Comparison of ENCODE assay signal across 18 cellular contexts in genomic region chr3:179702271-179702947, GRCh38. TPM values are rescaled to one million over a fixed set of nuclear protein-coding genes. Genes with fewer than 3 reads are reported as not detected.
DNase-seq lines count a peak whose midpoint lies in the region; ATAC-seq, FAIRE-seq and TF ChIP-seq lines count a peak whose summit lies in the region.
"Had no signal": no experiment of that assay in that cellular context is flagged by ENCODE, and none has a peak within 500 bp of the region (broad histone marks: within the 10 kb centered on the region; RNA-seq: fewer than 3 reads in every experiment).

No MANE protein-coding gene starts in this region.

- H3K27me3 ChIP-seq in IMR-90 (ENCODE audit: control insufficient read depth, insufficient read depth, low read length) (no peaks in the 10 kb centered on the region), mesenchymal stem cell (ENCODE audit: control insufficient read depth in 1 of 2, insufficient read depth in 1 of 2, low read length in 2 of 2) (no peaks in the 10 kb centered on the region), SJCRH30 (no peaks in the 10 kb centered on the region)
- H3K27me3 ChIP-seq: BE2C had no signal

- H3K9me3 ChIP-seq in IMR-90 (ENCODE audit: control insufficient read depth, insufficient read depth, low read length) (no peaks in the 10 kb centered on the region), mesenchymal stem cell (ENCODE audit: control insufficient read depth, low read length) (no peaks in the 10 kb centered on the region), SJCRH30 (replicated peaks) (no peaks in the 10 kb centered on the region)
- H3K9me3 ChIP-seq: BE2C had no signal

- H4K5ac ChIP-seq in IMR-90 (ENCODE audit: low read depth, low read length), result no peak overlapping the region

- peaks cover 4% of the 10 kb centered on the region; the same call in 1 of the 2 replicates for H3K4me1 ChIP-seq in IMR-90 (ENCODE audit: control insufficient read depth, insufficient read depth, low read length)
- no peaks in the 10 kb centered on the region for H3K4me1 ChIP-seq in mesenchymal stem cell (ENCODE audit: control insufficient read depth, insufficient read depth, low read depth, low read length)
- peaks cover 3% of the 10 kb centered on the region; the same call in 1 of the 2 replicates for H3K4me1 ChIP-seq in SJCRH30
- H3K4me1 ChIP-seq: BE2C had no signal

- 100% methylated on average over 1 of the region's 6 CpGs; no CpG with 5 or more reads in 1 of the 2 experiments for WGBS in IMR-90 (ENCODE audit: extremely low coverage in 2 of 2, insufficient read length in 1 of 2), 2 experiments
- 100% methylated on average over 1 of the region's 6 CpGs for WGBS in mesenchymal stem cell

- H3K4me1 Mint-ChIP-seq in central memory CD8-positive, alpha-beta T cell, result peaks cover 4% of the 10 kb centered on the region

- H3K27ac ChIP-seq in IMR-90 (ENCODE audit: insufficient read depth, low read length) (no peak overlapping the region), mesenchymal stem cell (ENCODE audit: low read length, poor library complexity, severe bottlenecking) (no peak overlapping the region), SJCRH30 (no peak overlapping the region)
- H3K27ac ChIP-seq: KMS-11 had no signal

- dilution Hi-C loops in IMR-90 (cut with HindIII; ENCODE audit: low sequenced_read_pairs, unreplicated experiment), result no loop called here

- no peak overlapping the region for H2BK120ac ChIP-seq in IMR-90 (ENCODE audit: low read depth, low read length)
- H2BK120ac ChIP-seq in mesenchymal stem cell (ENCODE audit: low read depth, low read length), result no peak overlapping the region

- no peak overlapping the region for H3K56ac ChIP-seq in IMR-90 (ENCODE audit: extremely low read depth, insufficient read depth, low read length)

- H3K18ac ChIP-seq in IMR-90 (ENCODE audit: low read depth, low read length) (no peak overlapping the region), mesenchymal stem cell (ENCODE audit: low read depth in 1 of 2, low read length in 2 of 2) (no peak overlapping the region)

- H2AK5ac ChIP-seq in IMR-90 (ENCODE audit: low read depth, low read length) (no peak overlapping the region), mesenchymal stem cell (ENCODE audit: low read length, severe bottlenecking) (no peak overlapping the region)

- peaks cover 4% of the 10 kb centered on the region; the same call in 1 of the 2 replicates for H4K20me1 ChIP-seq in IMR-90 (ENCODE audit: insufficient read depth, low read length)

- H4K8ac ChIP-seq in IMR-90 (ENCODE audit: low read depth in 2 of 2, low read length in 2 of 2) (no peak overlapping the region), mesenchymal stem cell (ENCODE audit: low read length) (no peak overlapping the region)

- H4K91ac ChIP-seq in IMR-90 (ENCODE audit: insufficient read depth, low read depth, low read length) (no peak overlapping the region), mesenchymal stem cell (ENCODE audit: low read length) (no peak overlapping the region)

- H2AFZ ChIP-seq in IMR-90 (replicated peaks; ENCODE audit: low read length, poor library complexity) (no peak overlapping the region), mesenchymal stem cell (ENCODE audit: low read depth, low read length) (no peak overlapping the region)

- H3K4me2 ChIP-seq in IMR-90 (ENCODE audit: low read depth, low read length) (no peak overlapping the region), mesenchymal stem cell (ENCODE audit: low read length, poor library complexity, severe bottlenecking) (no peak overlapping the region)
- H3K4me2 ChIP-seq: KMS-11 had no signal

- H3K27ac Mint-ChIP-seq in central memory CD8-positive, alpha-beta T cell (ENCODE audit: low read depth), result peak overlapping the region; percentile 61
- H3K27ac Mint-ChIP-seq: HFFc6 had no signal

- no peak for TF ChIP-seq POLR2A in IMR-90 (IDR thresholded peaks at IDR 0.05; ENCODE audit: low read depth, low read length)

- H3K9me3 Mint-ChIP-seq in central memory CD8-positive, alpha-beta T cell, result no peaks in the 10 kb centered on the region
- H3K9me3 Mint-ChIP-seq: HFFc6 had no signal

- no peak overlapping the region for H3K4me3 Mint-ChIP-seq in central memory CD8-positive, alpha-beta T cell
- H3K4me3 Mint-ChIP-seq: CD4-positive, CD25-positive, alpha-beta regulatory T cell; HFFc6 had no signal

- TF ChIP-seq CTCF in IMR-90 (conservative IDR thresholded peaks at IDR 0.05; ENCODE audit: low read depth, low read length), result no peak

- H3K4me3 ChIP-seq in IMR-90 (ENCODE audit: insufficient read depth, low read depth, low read length), result no peak overlapping the region
- H3K4me3 ChIP-seq in mesenchymal stem cell (ENCODE audit: insufficient read depth in 1 of 2, low read depth in 1 of 2, low read length in 2 of 2), result no peak overlapping the region
- no peak overlapping the region for H3K4me3 ChIP-seq in SJCRH30

- POLR2A ChIA-PET in IMR-90 (lab: Charles Lee; ENCODE audit: unreplicated experiment), result no interaction called here

- peaks cover 10% of the 10 kb centered on the region; the same call in 1 of the 2 replicates for H3K9me1 ChIP-seq in IMR-90 (ENCODE audit: insufficient read depth, low read length)

- H3K4ac ChIP-seq in IMR-90 (ENCODE audit: low read depth, low read length) (no peak overlapping the region), mesenchymal stem cell (ENCODE audit: low read depth in 1 of 2, low read length in 2 of 2) (no peak overlapping the region)

- H3K9ac ChIP-seq in IMR-90 (ENCODE audit: low read depth, low read length) (no peak overlapping the region), mesenchymal stem cell (ENCODE audit: low read length) (no peak overlapping the region)
- H3K9ac ChIP-seq: KMS-11 had no signal

- H3K14ac ChIP-seq in IMR-90 (replicated peaks; ENCODE audit: low read depth, low read length) (no peak overlapping the region), mesenchymal stem cell (ENCODE audit: low read length in 2 of 2) (no peak overlapping the region)

- H3K79me1 ChIP-seq in IMR-90 (ENCODE audit: low read depth in 1 of 2, low read length in 2 of 2), result peaks cover 12 to 50% of the 10 kb centered on the region in 2 experiments
- peaks cover 26% of the 10 kb centered on the region for H3K79me1 ChIP-seq in mesenchymal stem cell (replicated peaks; ENCODE audit: low read length, poor library complexity, severe bottlenecking)

- H2BK5ac ChIP-seq in IMR-90 (ENCODE audit: low read depth, low read length, poor library complexity, severe bottlenecking) (peak overlapping the region; percentile 6), mesenchymal stem cell (ENCODE audit: low read depth, low read length, poor library complexity, severe bottlenecking) (no peak overlapping the region)

- no peak overlapping the region for H2AK9ac ChIP-seq in IMR-90 (replicated peaks; ENCODE audit: low read depth, low read length, poor library complexity)

- H2BK12ac ChIP-seq in mesenchymal stem cell (ENCODE audit: low read length in 2 of 2), result no peak overlapping the region

- no peak overlapping the region for H3K23ac ChIP-seq in IMR-90 (ENCODE audit: low read depth, low read length)
- H3K23ac ChIP-seq in mesenchymal stem cell (ENCODE audit: low read length in 2 of 2), result no peak overlapping the region

- in situ Hi-C loops in IMR-90 (cut with MboI; ENCODE audit: low sequenced_read_pairs), result no loop called here

- intact Hi-C loops in IMR-90 (cut with micrococcal nuclease), result no loop called here

- CTCF ChIA-PET in IMR-90 (lab: Yijun Ruan, JAX), result no interaction called here

- no TSS peak for BruUV-seq in IMR-90 (replicated peaks; lab: Mats Ljungman, UMichigan)

- H2BK20ac ChIP-seq in IMR-90 (ENCODE audit: low read depth, low read length), result no peak overlapping the region

- H3K27me3 Mint-ChIP-seq in central memory CD8-positive, alpha-beta T cell, result no peaks in the 10 kb centered on the region
- H3K27me3 Mint-ChIP-seq: CD4-positive, CD25-positive, alpha-beta regulatory T cell had no signal

- no peak for ATAC-seq in IMR-90 (ENCODE audit: low read depth)
- ATAC-seq in central memory CD8-positive, alpha-beta T cell (replicated peaks; ENCODE audit: extremely low read depth, poor library complexity, severe bottlenecking), result no peak
- ATAC-seq: HepG2 had no signal

- H2BK15ac ChIP-seq in IMR-90 (ENCODE audit: low read depth, low read length), result no peak overlapping the region
- no peak overlapping the region for H2BK15ac ChIP-seq in mesenchymal stem cell (ENCODE audit: low read depth, poor library complexity, severe bottlenecking)

- DNase-seq in DMS 273 (lab: John Stamatoyannopoulos, UW; ENCODE audit: unreplicated experiment) (peak; percentile 77), IMR-90 (no peak), dermis blood vessel endothelial cell (no peak), HuH-7.5 (ENCODE audit: low spot score) (no peak), mesenchymal stem cell (no peak), SJCRH30 (no peak)
- no peak for DNase-seq in central memory CD8-positive, alpha-beta T cell (ENCODE audit: low spot score in 2 of 2)
- DNase-seq: BE2C; CD4-positive, CD25-positive, alpha-beta regulatory T cell; COR-L47; HFFc6; NCI-H1417; NCI-H1930; RPMI8226 had no signal

- peaks cover 10% of the 10 kb centered on the region for H3K36me3 Mint-ChIP-seq in central memory CD8-positive, alpha-beta T cell (ENCODE audit: insufficient read depth)

- H3K36me3 ChIP-seq in IMR-90 (ENCODE audit: control insufficient read depth, insufficient read depth, low read length) (peaks cover 4% of the 10 kb centered on the region; the same call in 1 of the 2 replicates), mesenchymal stem cell (ENCODE audit: control insufficient read depth in 1 of 2, insufficient read depth in 2 of 2, low read depth in 1 of 2, low read length in 2 of 2) (peaks cover 7 to 12% of the 10 kb centered on the region in 2 experiments), SJCRH30 (peaks cover 4% of the 10 kb centered on the region; the same call in 1 of the 2 replicates)

- TF ChIP-seq RAD21 in IMR-90 (IDR thresholded peaks at IDR 0.05; ENCODE audit: low read length), result no peak

- FAIRE-seq in islet of Langerhans (lab: Jason Lieb, UNC), result peak; percentile 98
- FAIRE-seq: GM12891, HepG2 had no signal

TF ChIP-seq in IMR-90, 13 proteins besides CTCF, POLR2A, EP300 and RAD21 (continues in another document):
- TF ChIP-seq FOS (IDR thresholded peaks at IDR 0.05; ENCODE audit: low read depth, low read length) (no peak), BHLHE40 (IDR thresholded peaks at IDR 0.05; ENCODE audit: low read depth, low read length) (no peak), RFX5 (IDR thresholded peaks at IDR 0.05; ENCODE audit: low read depth, low read length) (no peak), MAZ (IDR thresholded peaks at IDR 0.05; ENCODE audit: borderline replicate concordance, low read depth, low read length) (no peak), CEBPB (IDR thresholded peaks at IDR 0.05; ENCODE audit: low read depth, low read length) (no peak), MXI1 (IDR thresholded peaks at IDR 0.05; ENCODE audit: borderline replicate concordance, low read depth, low read length) (no peak), NFE2L2 (IDR thresholded peaks at IDR 0.05; ENCODE audit: low read depth, low read length) (no peak)

RNA-seq across cellular contexts. Expression of gene USP13, which starts 49.6 kb away (rescaled TPM):
- total RNA-seq in IMR-90 (2012; rRNA removed) (16.1 and 18.1 TPM in 2 replicates), dermis blood vessel endothelial cell (30.5 and 52.0 TPM in 2 replicates)
- 8.4 and 9.2 TPM in 2 replicates for polyA plus RNA-seq in IMR-90 (2012; rRNA removed)
- polyA plus RNA-seq in IMR-90 (2012; cell fraction: cytosol; rRNA removed), result 2.4 and 4.5 TPM in 2 replicates
- polyA plus RNA-seq in IMR-90 (2012; cell fraction: nucleus; rRNA removed; ENCODE audit: low replicate concordance), result 1.5 and 6.2 TPM in 2 replicates
- polyA plus RNA-seq in mesenchymal stem cell (2013, experiment 1 of 2), result 7.2 TPM
- 7.0 TPM for polyA plus RNA-seq in mesenchymal stem cell (2013, experiment 2 of 2)
- total RNA-seq in SJCRH30 (2014; rRNA removed; shearing (Covaris generic)), result 12.0 and 14.5 TPM in 2 replicates
